22 cellular contexts compared by ENCODE assay signal in the genomic region with DNA sequence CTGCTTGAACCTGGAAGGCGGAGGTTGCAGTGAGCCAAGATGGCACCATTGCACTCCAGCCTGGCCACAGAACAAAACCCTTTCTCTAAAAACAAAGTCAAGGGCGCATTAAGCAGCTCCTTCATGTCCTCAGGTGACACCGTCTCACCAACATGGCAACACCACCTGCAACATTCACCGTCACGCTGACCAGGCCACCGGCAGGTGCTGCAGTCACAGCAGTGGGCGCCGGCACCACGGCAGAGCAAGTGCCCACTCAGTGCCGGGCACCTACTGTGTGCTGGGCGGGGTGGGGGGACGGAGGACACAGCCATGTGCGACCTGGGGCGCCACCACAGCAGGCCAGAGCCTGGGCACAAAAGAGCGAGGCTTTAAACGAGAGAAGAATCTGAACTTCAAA. TPM values are rescaled to one million over a fixed set of nuclear protein-coding genes. Genes with fewer than 3 reads are reported as not detected.
A peak's percentile ranks its signal among the peaks of the same experiment; 100 is the strongest.
DNase-seq lines count a peak whose midpoint lies in the region; ATAC-seq, FAIRE-seq and TF ChIP-seq lines count a peak whose summit lies in the region.
"Had no signal": no experiment of that assay in that cellular context is flagged by ENCODE, and none has a peak within 500 bp of the region (broad histone marks: within the 10 kb centered on the region; RNA-seq: fewer than 3 reads in every experiment).

No MANE protein-coding gene starts in this region.

- H3K36me3 ChIP-seq in HepG2 (replicated peaks in 1 of 2; ENCODE audit: control insufficient read depth in 1 of 2, insufficient read depth in 2 of 2, low read length in 2 of 2) (peaks cover 25 to 43% of the 10 kb centered on the region in 2 experiments), right lobe of liver (peaks cover 0 to 20% (median 4%) of the 10 kb centered on the region in 4 donors), osteoblast (ENCODE audit: insufficient read depth, low read length) (peaks cover 38% of the 10 kb centered on the region)

- H3K79me2 ChIP-seq in HepG2 (ENCODE audit: insufficient read depth, low read length) (no peaks in the 10 kb centered on the region), osteoblast (ENCODE audit: insufficient read depth, low read length) (peaks cover 14% of the 10 kb centered on the region)

- no peak for TF ChIP-seq RAD21 in HepG2 (CRISPR knock-in tag; IDR thresholded peaks at IDR 0.05)

- TF ChIP-seq CTCF in HepG2 (CRISPR knock-in tag; IDR thresholded peaks at IDR 0.05): no peak
- TF ChIP-seq CTCF in right lobe of liver (IDR thresholded peaks at IDR 0.05): no peak
- TF ChIP-seq CTCF in osteoblast (IDR thresholded peaks at IDR 0.05; ENCODE audit: extremely low read depth, low read depth, low read length): no peak

- CTCF ChIA-PET in HepG2 (lab: Yijun Ruan, JAX; ENCODE audit: low intra/inter-chr PET ratio, low total read pairs): no interaction called here

- TF ChIP-seq POLR2A in HepG2 (IDR thresholded peaks at IDR 0.05; ENCODE audit: insufficient read depth in 1 of 2, low read depth in 2 of 2, low read length in 2 of 2) (no peak), right lobe of liver (IDR thresholded peaks at IDR 0.05) (no peak)

- H2AFZ ChIP-seq in HepG2 (ENCODE audit: low read length) (no peak overlapping the region), osteoblast (ENCODE audit: low read length) (no peak overlapping the region)
- H2AFZ ChIP-seq: GM23248, PC-9 had no signal

- no peak for ATAC-seq in HepG2
- no peak for ATAC-seq in right lobe of liver
- ATAC-seq in GM21526 (IDR thresholded peaks at IDR 0.05; ENCODE audit: low FRiP score, unreplicated experiment): no peak
- ATAC-seq: T-cell had no signal

- H3K4me3 ChIP-seq in HepG2 (replicated peaks in 1 of 3; ENCODE audit: insufficient read depth in 1 of 3, low read depth in 2 of 3, low read length in 3 of 3) (no peak overlapping the region), right lobe of liver (no peak overlapping the region), osteoblast (ENCODE audit: insufficient read depth, low read length) (no peak overlapping the region)
- H3K4me3 ChIP-seq: GM23248, PC-9 had no signal

- DNase-seq in HepG2 (ENCODE audit: low spot score) (no peak), right lobe of liver (no peak), osteoblast (ENCODE audit: insufficient read length, low spot score, missing footprints) (peak; percentile 80)
- DNase-seq: BE2C, Calu3, DMS79 treated with DMSO at 0.1 percent for 48 hours, GF-D8, GM23248, H7, KBM-7, NCI-H2029, NCI-H446, NCI-H524 treated with DMSO at 0.1 percent for 48 hours, NCI-H774, PC-9, RPMI8226, SHP77, T-cell had no signal

- TSS peak; percentile 40 for BruUV-seq in HepG2 (replicated peaks; lab: Mats Ljungman, UMichigan)

- H3K9ac ChIP-seq in HepG2 (ENCODE audit: insufficient read depth, low read depth, low read length): no peak overlapping the region
- H3K9ac ChIP-seq: GM23248 had no signal

- H3K9me3 ChIP-seq in HepG2 (ENCODE audit: low read length) (no peaks in the 10 kb centered on the region), right lobe of liver (no peaks in the 10 kb centered on the region), osteoblast (ENCODE audit: low read depth, low read length) (no peaks in the 10 kb centered on the region)
- H3K9me3 ChIP-seq: BE2C had no signal

- FAIRE-seq in HepG2 (lab: Jason Lieb, UNC): no peak

- POLR2A ChIA-PET in HepG2 (lab: Yijun Ruan, JAX): no interaction called here

- H3K4me2 ChIP-seq in HepG2 (ENCODE audit: low read depth, low read length): no peak overlapping the region
- no peak overlapping the region for H3K4me2 ChIP-seq in osteoblast (ENCODE audit: insufficient read depth, low read length)
- H3K4me2 ChIP-seq: PC-9 had no signal

- H3K4me1 ChIP-seq in HepG2 (ENCODE audit: insufficient read depth, low read length): no peaks in the 10 kb centered on the region
- peaks cover 0 to 9% (median 3%) of the 10 kb centered on the region in 4 donors for H3K4me1 ChIP-seq in right lobe of liver
- H3K4me1 ChIP-seq in osteoblast (ENCODE audit: insufficient read depth, low read length): no peaks in the 10 kb centered on the region
- H3K4me1 ChIP-seq: BE2C had no signal

- 90% methylated on average over 14 of the region's 16 CpGs for WGBS in HepG2 (ENCODE audit: low lambda C conversion rate)
- 93% methylated on average over 8 of the region's 16 CpGs for WGBS in right lobe of liver (ENCODE audit: insufficient coverage, low coverage, low lambda C conversion rate, missing lambda C conversion rate)

- H3K27ac ChIP-seq in HepG2 (ENCODE audit: extremely low read length, insufficient read depth, low read length) (no peak overlapping the region), right lobe of liver (no peak overlapping the region), osteoblast (ENCODE audit: low read depth, low read length) (no peak overlapping the region)
- H3K27ac ChIP-seq: 22Rv1, GM23248, PC-9 had no signal

- H3K27me3 ChIP-seq in HepG2 (ENCODE audit: control insufficient read depth in 1 of 2, insufficient read depth in 2 of 2, low read length in 2 of 2): no peaks in the 10 kb centered on the region
- H3K27me3 ChIP-seq in right lobe of liver: no peaks in the 10 kb centered on the region
- H3K27me3 ChIP-seq in osteoblast (ENCODE audit: insufficient read depth, low read length): no peaks in the 10 kb centered on the region
- H3K27me3 ChIP-seq: BE2C had no signal

- intact Hi-C loops in HepG2 (cut with micrococcal nuclease; ENCODE audit: unreplicated experiment) (no loop called here), right lobe of liver (cut with DNase I) (no loop called here)

- TF ChIP-seq EP300 in HepG2 (IDR thresholded peaks at IDR 0.05; ENCODE audit: low read depth in 2 of 2, low read length in 2 of 2): no peak
- TF ChIP-seq EP300 in HepG2 (CRISPR knock-in tag; IDR thresholded peaks at IDR 0.05; ENCODE audit: borderline replicate concordance): no peak

- no peaks in the 10 kb centered on the region for H4K20me1 ChIP-seq in HepG2 (ENCODE audit: insufficient read depth, low read length)
- peaks cover 7% of the 10 kb centered on the region for H4K20me1 ChIP-seq in osteoblast (ENCODE audit: insufficient read depth, low read length)

- in situ Hi-C loops in HepG2 (cut with HindIII; ENCODE audit: extremely low pct_ligation_motif_present, low pct_unique_long_range_greater_than_20kb): no loop called here

RNA-seq across cellular contexts. Expression of a gene that starts 12.1 kb away (rescaled TPM):
- 21.1 and 31.1 TPM in 2 replicates for total RNA-seq in HepG2 (2016; rRNA removed; fragmentation: Illumina TruSeq; extraction: Trizol)
- 26.1 and 27.7 TPM in 2 replicates for total RNA-seq in HepG2 (2016; cell fraction: cytosol; rRNA removed; fragmentation: Illumina TruSeq; extraction: Trizol; ENCODE audit: low read depth)
- total RNA-seq in HepG2 (2016; cell fraction: insoluble cytoplasmic fraction; rRNA removed; fragmentation: Illumina TruSeq; extraction: Trizol): 19.1 and 31.9 TPM in 2 replicates
- total RNA-seq in HepG2 (2016; cell fraction: membrane; rRNA removed; fragmentation: Illumina TruSeq; extraction: Trizol): 24.8 and 25.7 TPM in 2 replicates
- total RNA-seq in HepG2 (2016; cell fraction: nucleus; rRNA removed; fragmentation: Illumina TruSeq; extraction: Trizol): 28.8 and 34.2 TPM in 2 replicates
- polyA plus RNA-seq in HepG2 (2011; rRNA removed): 9.6 and 15.4 TPM in 2 replicates
- 7.3 and 12.3 TPM in 2 replicates for polyA plus RNA-seq in HepG2 (2011; cell fraction: cytosol; rRNA removed)
- 82.9 and 84.6 TPM in 2 replicates for polyA plus RNA-seq in HepG2 (2011; cell fraction: nucleus; rRNA removed)
- 9.1 and 14.3 TPM in 2 replicates for polyA plus RNA-seq in HepG2 (2012)
- 11.2 and 12.2 TPM in 2 replicates for polyA plus RNA-seq in HepG2 (2016; cell fraction: cytosol; fragmentation: Illumina TruSeq; extraction: Trizol; ENCODE audit: low read depth)
- 22.1 and 23.9 TPM in 2 replicates for polyA plus RNA-seq in HepG2 (2016; cell fraction: insoluble cytoplasmic fraction; fragmentation: Illumina TruSeq; extraction: Trizol; ENCODE audit: low read depth)
- polyA plus RNA-seq in HepG2 (2016; cell fraction: membrane; fragmentation: Illumina TruSeq; extraction: Trizol; ENCODE audit: low read depth): 16.4 and 18.0 TPM in 2 replicates
- polyA plus RNA-seq in HepG2 (2016; cell fraction: nucleus; fragmentation: Illumina TruSeq; extraction: Trizol; ENCODE audit: insufficient read depth, low read depth): 108 and 128 TPM in 2 replicates
- 15.4 and 54.9 TPM in 2 replicates for polyA minus RNA-seq in HepG2 (2011; rRNA and poly(A)+ RNA removed; ENCODE audit: low replicate concordance)
- 8.0 and 10.3 TPM in 2 replicates for polyA minus RNA-seq in HepG2 (2011; cell fraction: cytosol; rRNA and poly(A)+ RNA removed)
- 18.0 and 21.1 TPM in 2 replicates for polyA minus RNA-seq in HepG2 (2011; cell fraction: nucleus; rRNA and poly(A)+ RNA removed)
- total RNA-seq in right lobe of liver: 10 to 100 TPM in 3 of 6 experiments, 1 to 10 TPM in 3; 8.9 to 15.0 (median 10.2) TPM
- total RNA-seq in osteoblast: 10.6 and 14.5 TPM in 2 replicates

RNA-seq across cellular contexts. Expression of a gene that starts 28.2 kb away (rescaled TPM):
- total RNA-seq in HepG2 (2016; rRNA removed; fragmentation: Illumina TruSeq; extraction: Trizol) (33.4 and 49.0 TPM in 2 replicates), right lobe of liver (10 to 100 TPM; 10.8 to 31.7 (median 13.1) TPM), osteoblast (18.6 and 19.9 TPM in 2 replicates)
- total RNA-seq in HepG2 (2016; cell fraction: cytosol; rRNA removed; fragmentation: Illumina TruSeq; extraction: Trizol; ENCODE audit: low read depth): 18.2 and 18.9 TPM in 2 replicates
- 27.6 and 52.7 TPM in 2 replicates for total RNA-seq in HepG2 (2016; cell fraction: insoluble cytoplasmic fraction; rRNA removed; fragmentation: Illumina TruSeq; extraction: Trizol)
- 38.0 and 38.8 TPM in 2 replicates for total RNA-seq in HepG2 (2016; cell fraction: membrane; rRNA removed; fragmentation: Illumina TruSeq; extraction: Trizol)
- 30.1 and 34.5 TPM in 2 replicates for total RNA-seq in HepG2 (2016; cell fraction: nucleus; rRNA removed; fragmentation: Illumina TruSeq; extraction: Trizol)
- polyA plus RNA-seq in HepG2 (2011; rRNA removed): 10.6 and 15.5 TPM in 2 replicates
- polyA plus RNA-seq in HepG2 (2011; cell fraction: cytosol; rRNA removed): 11.1 and 18.2 TPM in 2 replicates
- polyA plus RNA-seq in HepG2 (2011; cell fraction: nucleus; rRNA removed): 45.2 and 49.3 TPM in 2 replicates
- 12.6 and 17.3 TPM in 2 replicates for polyA plus RNA-seq in HepG2 (2012)
- polyA plus RNA-seq in HepG2 (2016; cell fraction: cytosol; fragmentation: Illumina TruSeq; extraction: Trizol; ENCODE audit: low read depth): 19.2 and 20.9 TPM in 2 replicates
- 33.0 and 40.7 TPM in 2 replicates for polyA plus RNA-seq in HepG2 (2016; cell fraction: insoluble cytoplasmic fraction; fragmentation: Illumina TruSeq; extraction: Trizol; ENCODE audit: low read depth)
- 30.9 and 31.4 TPM in 2 replicates for polyA plus RNA-seq in HepG2 (2016; cell fraction: membrane; fragmentation: Illumina TruSeq; extraction: Trizol; ENCODE audit: low read depth)
- polyA plus RNA-seq in HepG2 (2016; cell fraction: nucleus; fragmentation: Illumina TruSeq; extraction: Trizol; ENCODE audit: insufficient read depth, low read depth): 80.5 and 96.5 TPM in 2 replicates
- 21.9 and 37.5 TPM in 2 replicates for polyA minus RNA-seq in HepG2 (2011; rRNA and poly(A)+ RNA removed; ENCODE audit: low replicate concordance)
- polyA minus RNA-seq in HepG2 (2011; cell fraction: cytosol; rRNA and poly(A)+ RNA removed): 11.0 and 16.1 TPM in 2 replicates
- 8.6 and 10.7 TPM in 2 replicates for polyA minus RNA-seq in HepG2 (2011; cell fraction: nucleus; rRNA and poly(A)+ RNA removed)

RNA-seq across cellular contexts. Expression of a gene that starts 34.2 kb away (rescaled TPM):
- total RNA-seq in HepG2 (2016; rRNA removed; fragmentation: Illumina TruSeq; extraction: Trizol) (3.2 and 4.7 TPM in 2 replicates), right lobe of liver (1 to 10 TPM in 4 of 6 experiments, under 1 TPM in 2; 0.74 to 3.1 (median 1.9) TPM), osteoblast (under 0.01 and 0.59 TPM in 2 replicates)
- total RNA-seq in HepG2 (2016; cell fraction: cytosol; rRNA removed; fragmentation: Illumina TruSeq; extraction: Trizol; ENCODE audit: low read depth): 2.4 and 4.7 TPM in 2 replicates
- 2.7 and 3.3 TPM in 2 replicates for total RNA-seq in HepG2 (2016; cell fraction: insoluble cytoplasmic fraction; rRNA removed; fragmentation: Illumina TruSeq; extraction: Trizol)
- total RNA-seq in HepG2 (2016; cell fraction: membrane; rRNA removed; fragmentation: Illumina TruSeq; extraction: Trizol): 5.4 and 8.1 TPM in 2 replicates
- 1.2 and 2.1 TPM in 2 replicates for total RNA-seq in HepG2 (2016; cell fraction: nucleus; rRNA removed; fragmentation: Illumina TruSeq; extraction: Trizol)
- 2.4 and 3.5 TPM in 2 replicates for polyA plus RNA-seq in HepG2 (2011; rRNA removed)
- polyA plus RNA-seq in HepG2 (2011; cell fraction: cytosol; rRNA removed): 3.5 and 3.6 TPM in 2 replicates
- 1.7 and 1.9 TPM in 2 replicates for polyA plus RNA-seq in HepG2 (2011; cell fraction: nucleus; rRNA removed)
- 3.2 and 4.4 TPM in 2 replicates for polyA plus RNA-seq in HepG2 (2012)
- 5.2 and 8.6 TPM in 2 replicates for polyA plus RNA-seq in HepG2 (2016; cell fraction: cytosol; fragmentation: Illumina TruSeq; extraction: Trizol; ENCODE audit: low read depth)
- polyA plus RNA-seq in HepG2 (2016; cell fraction: insoluble cytoplasmic fraction; fragmentation: Illumina TruSeq; extraction: Trizol; ENCODE audit: low read depth): 4.6 and 4.8 TPM in 2 replicates
- 8.3 TPM in 2 replicates for polyA plus RNA-seq in HepG2 (2016; cell fraction: membrane; fragmentation: Illumina TruSeq; extraction: Trizol; ENCODE audit: low read depth)
- polyA plus RNA-seq in HepG2 (2016; cell fraction: nucleus; fragmentation: Illumina TruSeq; extraction: Trizol; ENCODE audit: insufficient read depth, low read depth): 1.5 and 1.9 TPM in 2 replicates
- polyA minus RNA-seq in HepG2 (2011; rRNA and poly(A)+ RNA removed; ENCODE audit: low replicate concordance): 0.96 TPM in 1 of 2 replicates, not detected in the other
- polyA minus RNA-seq in HepG2 (2011; cell fraction: cytosol; rRNA and poly(A)+ RNA removed): 0.97 and 2.1 TPM in 2 replicates
- 0.39 and 0.75 TPM in 2 replicates for polyA minus RNA-seq in HepG2 (2011; cell fraction: nucleus; rRNA and poly(A)+ RNA removed)
- total RNA-seq: GM23248, HT1080, LHCN-M2 had no signal

RNA-seq across cellular contexts. Expression of a gene that starts 48.2 kb away (rescaled TPM):
- total RNA-seq in HepG2 (2016; rRNA removed; fragmentation: Illumina TruSeq; extraction: Trizol) (25.1 and 57.5 TPM in 2 replicates), right lobe of liver (100 to 1,000 TPM in 1 of 6 experiments, 10 to 100 TPM in 5; 39.5 to 195 (median 78.7) TPM), osteoblast (2.4 and 4.3 TPM in 2 replicates)
- total RNA-seq in HepG2 (2016; cell fraction: cytosol; rRNA removed; fragmentation: Illumina TruSeq; extraction: Trizol; ENCODE audit: low read depth): 4.5 and 4.7 TPM in 2 replicates
- 23.6 and 57.6 TPM in 2 replicates for total RNA-seq in HepG2 (2016; cell fraction: insoluble cytoplasmic fraction; rRNA removed; fragmentation: Illumina TruSeq; extraction: Trizol)
- total RNA-seq in HepG2 (2016; cell fraction: membrane; rRNA removed; fragmentation: Illumina TruSeq; extraction: Trizol): 12.5 and 16.0 TPM in 2 replicates
- total RNA-seq in HepG2 (2016; cell fraction: nucleus; rRNA removed; fragmentation: Illumina TruSeq; extraction: Trizol): 51.4 and 68.6 TPM in 2 replicates
- polyA plus RNA-seq in HepG2 (2011; rRNA removed): 40.9 and 61.3 TPM in 2 replicates
- 31.3 and 57.3 TPM in 2 replicates for polyA plus RNA-seq in HepG2 (2011; cell fraction: cytosol; rRNA removed)
- 80.8 and 81.7 TPM in 2 replicates for polyA plus RNA-seq in HepG2 (2011; cell fraction: nucleus; rRNA removed)
- 28.6 and 31.7 TPM in 2 replicates for polyA plus RNA-seq in HepG2 (2012)
- 6.7 and 8.2 TPM in 2 replicates for polyA plus RNA-seq in HepG2 (2016; cell fraction: cytosol; fragmentation: Illumina TruSeq; extraction: Trizol; ENCODE audit: low read depth)
- polyA plus RNA-seq in HepG2 (2016; cell fraction: insoluble cytoplasmic fraction; fragmentation: Illumina TruSeq; extraction: Trizol; ENCODE audit: low read depth): 32.1 and 34.9 TPM in 2 replicates
- polyA plus RNA-seq in HepG2 (2016; cell fraction: membrane; fragmentation: Illumina TruSeq; extraction: Trizol; ENCODE audit: low read depth): 16.7 and 17.0 TPM in 2 replicates
- 140 and 151 TPM in 2 replicates for polyA plus RNA-seq in HepG2 (2016; cell fraction: nucleus; fragmentation: Illumina TruSeq; extraction: Trizol; ENCODE audit: insufficient read depth, low read depth)
- polyA minus RNA-seq in HepG2 (2011; rRNA and poly(A)+ RNA removed; ENCODE audit: low replicate concordance): 0.05 and 92.8 TPM in 2 replicates
- 48.6 and 49.4 TPM in 2 replicates for polyA minus RNA-seq in HepG2 (2011; cell fraction: cytosol; rRNA and poly(A)+ RNA removed)
- polyA minus RNA-seq in HepG2 (2011; cell fraction: nucleus; rRNA and poly(A)+ RNA removed): 12.6 and 15.8 TPM in 2 replicates

RNA-seq across cellular contexts. Expression of a gene that starts 56.7 kb away (rescaled TPM):
- total RNA-seq in HepG2 (2016; rRNA removed; fragmentation: Illumina TruSeq; extraction: Trizol): not detected in 2 replicates
- not detected in 2 replicates for total RNA-seq in HepG2 (2016; cell fraction: cytosol; rRNA removed; fragmentation: Illumina TruSeq; extraction: Trizol; ENCODE audit: low read depth)
- total RNA-seq in HepG2 (2016; cell fraction: insoluble cytoplasmic fraction; rRNA removed; fragmentation: Illumina TruSeq; extraction: Trizol): not detected in 2 replicates
- not detected in 2 replicates for total RNA-seq in HepG2 (2016; cell fraction: membrane; rRNA removed; fragmentation: Illumina TruSeq; extraction: Trizol)
- total RNA-seq in HepG2 (2016; cell fraction: nucleus; rRNA removed; fragmentation: Illumina TruSeq; extraction: Trizol): not detected in 2 replicates
- polyA plus RNA-seq in HepG2 (2011; rRNA removed): 0.17 and 0.21 TPM in 2 replicates
- 0.17 TPM in 1 of 2 replicates, not detected in the other for polyA plus RNA-seq in HepG2 (2011; cell fraction: cytosol; rRNA removed)
- polyA plus RNA-seq in HepG2 (2011; cell fraction: nucleus; rRNA removed): 3.9 and 4.5 TPM in 2 replicates
- polyA plus RNA-seq in HepG2 (2012): 0.58 and 1.1 TPM in 2 replicates
- not detected in 2 replicates for polyA plus RNA-seq in HepG2 (2016; cell fraction: cytosol; fragmentation: Illumina TruSeq; extraction: Trizol; ENCODE audit: low read depth)
- polyA plus RNA-seq in HepG2 (2016; cell fraction: insoluble cytoplasmic fraction; fragmentation: Illumina TruSeq; extraction: Trizol; ENCODE audit: low read depth): 0.34 TPM in 1 of 2 replicates, not detected in the other
- polyA plus RNA-seq in HepG2 (2016; cell fraction: membrane; fragmentation: Illumina TruSeq; extraction: Trizol; ENCODE audit: low read depth): not detected in 2 replicates
- 0.90 TPM in 1 of 2 replicates, not detected in the other for polyA plus RNA-seq in HepG2 (2016; cell fraction: nucleus; fragmentation: Illumina TruSeq; extraction: Trizol; ENCODE audit: insufficient read depth, low read depth)
- polyA minus RNA-seq in HepG2 (2011; rRNA and poly(A)+ RNA removed; ENCODE audit: low replicate concordance): not detected in 2 replicates
- not detected in 2 replicates for polyA minus RNA-seq in HepG2 (2011; cell fraction: cytosol; rRNA and poly(A)+ RNA removed)
- not detected in 2 replicates for polyA minus RNA-seq in HepG2 (2011; cell fraction: nucleus; rRNA and poly(A)+ RNA removed)
- under 1 TPM in 1 of 6 experiments, not detected in 5; 0.40 TPM for total RNA-seq in right lobe of liver
- total RNA-seq in osteoblast: 1.8 and 2.7 TPM in 2 replicates
